ENCODE assay signal across 1 cellular context in the genomic region with DNA sequence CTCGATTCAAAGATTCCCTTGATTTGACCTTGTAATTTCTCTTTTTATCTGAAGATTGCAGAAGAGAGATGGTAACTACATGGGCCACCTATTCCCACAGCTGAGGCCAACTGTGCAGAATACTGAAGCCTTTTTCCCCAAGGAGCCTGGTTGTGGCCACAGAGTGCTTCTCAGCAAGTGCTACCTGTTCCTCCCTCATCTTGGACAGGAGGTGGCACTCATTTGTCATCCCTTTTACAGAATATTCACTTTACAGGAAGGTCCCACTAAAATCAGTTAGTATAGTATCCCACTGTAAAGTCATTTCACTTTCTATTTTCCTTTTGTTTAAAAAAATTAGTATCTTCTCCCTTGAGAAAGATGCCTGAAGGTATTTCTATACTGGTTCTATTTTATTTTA.
TF ChIP-seq lines count a peak whose summit lies in the region.

No MANE protein-coding gene starts in this region.

TF ChIP-seq in GM23338, 12 proteins besides CTCF, POLR2A, EP300 and RAD21 (continued from another document):
- TF ChIP-seq, protein P1, sequence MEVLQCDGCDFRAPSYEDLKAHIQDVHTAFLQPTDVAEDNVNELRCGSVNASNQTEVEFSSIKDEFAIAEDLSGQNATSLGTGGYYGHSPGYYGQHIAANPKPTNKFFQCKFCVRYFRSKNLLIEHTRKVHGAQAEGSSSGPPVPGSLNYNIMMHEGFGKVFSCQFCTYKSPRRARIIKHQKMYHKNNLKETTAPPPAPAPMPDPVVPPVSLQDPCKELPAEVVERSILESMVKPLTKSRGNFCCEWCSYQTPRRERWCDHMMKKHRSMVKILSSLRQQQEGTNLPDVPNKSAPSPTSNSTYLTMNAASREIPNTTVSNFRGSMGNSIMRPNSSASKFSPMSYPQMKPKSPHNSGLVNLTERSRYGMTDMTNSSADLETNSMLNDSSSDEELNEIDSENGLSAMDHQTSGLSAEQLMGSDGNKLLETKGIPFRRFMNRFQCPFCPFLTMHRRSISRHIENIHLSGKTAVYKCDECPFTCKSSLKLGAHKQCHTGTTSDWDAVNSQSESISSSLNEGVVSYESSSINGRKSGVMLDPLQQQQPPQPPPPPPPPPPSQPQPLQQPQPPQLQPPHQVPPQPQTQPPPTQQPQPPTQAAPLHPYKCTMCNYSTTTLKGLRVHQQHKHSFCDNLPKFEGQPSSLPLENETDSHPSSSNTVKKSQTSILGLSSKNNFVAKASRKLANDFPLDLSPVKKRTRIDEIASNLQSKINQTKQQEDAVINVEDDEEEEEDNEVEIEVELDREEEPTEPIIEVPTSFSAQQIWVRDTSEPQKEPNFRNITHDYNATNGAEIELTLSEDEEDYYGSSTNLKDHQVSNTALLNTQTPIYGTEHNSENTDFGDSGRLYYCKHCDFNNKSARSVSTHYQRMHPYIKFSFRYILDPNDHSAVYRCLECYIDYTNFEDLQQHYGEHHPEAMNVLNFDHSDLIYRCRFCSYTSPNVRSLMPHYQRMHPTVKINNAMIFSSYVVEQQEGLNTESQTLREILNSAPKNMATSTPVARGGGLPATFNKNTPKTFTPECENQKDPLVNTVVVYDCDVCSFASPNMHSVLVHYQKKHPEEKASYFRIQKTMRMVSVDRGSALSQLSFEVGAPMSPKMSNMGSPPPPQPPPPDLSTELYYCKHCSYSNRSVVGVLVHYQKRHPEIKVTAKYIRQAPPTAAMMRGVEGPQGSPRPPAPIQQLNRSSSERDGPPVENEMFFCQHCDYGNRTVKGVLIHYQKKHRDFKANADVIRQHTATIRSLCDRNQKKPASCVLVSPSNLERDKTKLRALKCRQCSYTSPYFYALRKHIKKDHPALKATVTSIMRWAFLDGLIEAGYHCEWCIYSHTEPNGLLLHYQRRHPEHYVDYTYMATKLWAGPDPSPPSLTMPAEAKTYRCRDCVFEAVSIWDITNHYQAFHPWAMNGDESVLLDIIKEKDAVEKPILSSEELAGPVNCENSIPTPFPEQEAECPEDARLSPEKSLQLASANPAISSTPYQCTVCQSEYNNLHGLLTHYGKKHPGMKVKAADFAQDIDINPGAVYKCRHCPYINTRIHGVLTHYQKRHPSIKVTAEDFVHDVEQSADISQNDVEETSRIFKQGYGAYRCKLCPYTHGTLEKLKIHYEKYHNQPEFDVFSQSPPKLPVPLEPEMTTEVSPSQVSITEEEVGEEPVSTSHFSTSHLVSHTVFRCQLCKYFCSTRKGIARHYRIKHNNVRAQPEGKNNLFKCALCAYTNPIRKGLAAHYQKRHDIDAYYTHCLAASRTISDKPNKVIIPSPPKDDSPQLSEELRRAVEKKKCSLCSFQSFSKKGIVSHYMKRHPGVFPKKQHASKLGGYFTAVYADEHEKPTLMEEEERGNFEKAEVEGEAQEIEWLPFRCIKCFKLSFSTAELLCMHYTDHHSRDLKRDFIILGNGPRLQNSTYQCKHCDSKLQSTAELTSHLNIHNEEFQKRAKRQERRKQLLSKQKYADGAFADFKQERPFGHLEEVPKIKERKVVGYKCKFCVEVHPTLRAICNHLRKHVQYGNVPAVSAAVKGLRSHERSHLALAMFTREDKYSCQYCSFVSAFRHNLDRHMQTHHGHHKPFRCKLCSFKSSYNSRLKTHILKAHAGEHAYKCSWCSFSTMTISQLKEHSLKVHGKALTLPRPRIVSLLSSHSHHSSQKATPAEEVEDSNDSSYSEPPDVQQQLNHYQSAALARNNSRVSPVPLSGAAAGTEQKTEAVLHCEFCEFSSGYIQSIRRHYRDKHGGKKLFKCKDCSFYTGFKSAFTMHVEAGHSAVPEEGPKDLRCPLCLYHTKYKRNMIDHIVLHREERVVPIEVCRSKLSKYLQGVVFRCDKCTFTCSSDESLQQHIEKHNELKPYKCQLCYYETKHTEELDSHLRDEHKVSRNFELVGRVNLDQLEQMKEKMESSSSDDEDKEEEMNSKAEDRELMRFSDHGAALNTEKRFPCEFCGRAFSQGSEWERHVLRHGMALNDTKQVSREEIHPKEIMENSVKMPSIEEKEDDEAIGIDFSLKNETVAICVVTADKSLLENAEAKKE (CRISPR knock-in tag; IDR thresholded peaks at IDR 0.05) = no peak
- TF ChIP-seq JUNB (IDR thresholded peaks at IDR 0.05; ENCODE audit: unreplicated experiment) = no peak
- TF ChIP-seq EZH2 (IDR thresholded peaks at IDR 0.05; ENCODE audit: low read depth, unreplicated experiment) = no peak
- no peak for TF ChIP-seq NANOG (IDR thresholded peaks at IDR 0.05; ENCODE audit: borderline replicate concordance)
- no peak for TF ChIP-seq POLR2AphosphoS5 (IDR thresholded peaks at IDR 0.05; ENCODE audit: low read depth)
- no peak for TF ChIP-seq ZNF331 (CRISPR knock-in tag; IDR thresholded peaks at IDR 0.05; ENCODE audit: low read depth)
- TF ChIP-seq EZH2phosphoT487 (IDR thresholded peaks at IDR 0.05; ENCODE audit: unreplicated experiment) = no peak
- TF ChIP-seq ZNF114 (CRISPR knock-in tag; IDR thresholded peaks at IDR 0.05) = no peak
